2 cellular contexts compared by ENCODE assay signal in the genomic region with DNA sequence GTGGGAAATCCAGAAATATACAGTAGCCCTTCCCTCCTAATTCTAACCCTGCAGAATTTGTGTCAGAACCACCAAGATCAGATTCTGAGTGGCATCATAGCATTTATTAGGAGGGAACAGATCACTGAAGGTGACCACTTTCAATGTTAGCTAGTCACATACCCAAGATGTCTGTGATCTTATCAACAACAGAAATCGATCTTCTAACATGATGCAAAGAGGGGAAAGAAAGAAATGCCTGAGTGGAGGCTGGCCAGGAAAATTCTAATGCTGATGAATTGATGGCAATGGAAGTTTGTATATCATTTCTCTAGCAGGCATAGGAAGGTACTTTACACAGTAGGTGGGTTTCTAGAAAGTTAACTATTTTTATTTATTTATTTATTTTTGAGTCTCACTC.
TF ChIP-seq lines count a peak whose summit lies in the region.

No MANE protein-coding gene starts in this region.

TF ChIP-seq in GM23338, 12 proteins besides CTCF, POLR2A, EP300 and RAD21 (continued from another document):
- TF ChIP-seq, protein P1, sequence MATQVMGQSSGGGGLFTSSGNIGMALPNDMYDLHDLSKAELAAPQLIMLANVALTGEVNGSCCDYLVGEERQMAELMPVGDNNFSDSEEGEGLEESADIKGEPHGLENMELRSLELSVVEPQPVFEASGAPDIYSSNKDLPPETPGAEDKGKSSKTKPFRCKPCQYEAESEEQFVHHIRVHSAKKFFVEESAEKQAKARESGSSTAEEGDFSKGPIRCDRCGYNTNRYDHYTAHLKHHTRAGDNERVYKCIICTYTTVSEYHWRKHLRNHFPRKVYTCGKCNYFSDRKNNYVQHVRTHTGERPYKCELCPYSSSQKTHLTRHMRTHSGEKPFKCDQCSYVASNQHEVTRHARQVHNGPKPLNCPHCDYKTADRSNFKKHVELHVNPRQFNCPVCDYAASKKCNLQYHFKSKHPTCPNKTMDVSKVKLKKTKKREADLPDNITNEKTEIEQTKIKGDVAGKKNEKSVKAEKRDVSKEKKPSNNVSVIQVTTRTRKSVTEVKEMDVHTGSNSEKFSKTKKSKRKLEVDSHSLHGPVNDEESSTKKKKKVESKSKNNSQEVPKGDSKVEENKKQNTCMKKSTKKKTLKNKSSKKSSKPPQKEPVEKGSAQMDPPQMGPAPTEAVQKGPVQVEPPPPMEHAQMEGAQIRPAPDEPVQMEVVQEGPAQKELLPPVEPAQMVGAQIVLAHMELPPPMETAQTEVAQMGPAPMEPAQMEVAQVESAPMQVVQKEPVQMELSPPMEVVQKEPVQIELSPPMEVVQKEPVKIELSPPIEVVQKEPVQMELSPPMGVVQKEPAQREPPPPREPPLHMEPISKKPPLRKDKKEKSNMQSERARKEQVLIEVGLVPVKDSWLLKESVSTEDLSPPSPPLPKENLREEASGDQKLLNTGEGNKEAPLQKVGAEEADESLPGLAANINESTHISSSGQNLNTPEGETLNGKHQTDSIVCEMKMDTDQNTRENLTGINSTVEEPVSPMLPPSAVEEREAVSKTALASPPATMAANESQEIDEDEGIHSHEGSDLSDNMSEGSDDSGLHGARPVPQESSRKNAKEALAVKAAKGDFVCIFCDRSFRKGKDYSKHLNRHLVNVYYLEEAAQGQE (IDR thresholded peaks at IDR 0.05; ENCODE audit: unreplicated experiment), result no peak
- TF ChIP-seq, protein P2, sequence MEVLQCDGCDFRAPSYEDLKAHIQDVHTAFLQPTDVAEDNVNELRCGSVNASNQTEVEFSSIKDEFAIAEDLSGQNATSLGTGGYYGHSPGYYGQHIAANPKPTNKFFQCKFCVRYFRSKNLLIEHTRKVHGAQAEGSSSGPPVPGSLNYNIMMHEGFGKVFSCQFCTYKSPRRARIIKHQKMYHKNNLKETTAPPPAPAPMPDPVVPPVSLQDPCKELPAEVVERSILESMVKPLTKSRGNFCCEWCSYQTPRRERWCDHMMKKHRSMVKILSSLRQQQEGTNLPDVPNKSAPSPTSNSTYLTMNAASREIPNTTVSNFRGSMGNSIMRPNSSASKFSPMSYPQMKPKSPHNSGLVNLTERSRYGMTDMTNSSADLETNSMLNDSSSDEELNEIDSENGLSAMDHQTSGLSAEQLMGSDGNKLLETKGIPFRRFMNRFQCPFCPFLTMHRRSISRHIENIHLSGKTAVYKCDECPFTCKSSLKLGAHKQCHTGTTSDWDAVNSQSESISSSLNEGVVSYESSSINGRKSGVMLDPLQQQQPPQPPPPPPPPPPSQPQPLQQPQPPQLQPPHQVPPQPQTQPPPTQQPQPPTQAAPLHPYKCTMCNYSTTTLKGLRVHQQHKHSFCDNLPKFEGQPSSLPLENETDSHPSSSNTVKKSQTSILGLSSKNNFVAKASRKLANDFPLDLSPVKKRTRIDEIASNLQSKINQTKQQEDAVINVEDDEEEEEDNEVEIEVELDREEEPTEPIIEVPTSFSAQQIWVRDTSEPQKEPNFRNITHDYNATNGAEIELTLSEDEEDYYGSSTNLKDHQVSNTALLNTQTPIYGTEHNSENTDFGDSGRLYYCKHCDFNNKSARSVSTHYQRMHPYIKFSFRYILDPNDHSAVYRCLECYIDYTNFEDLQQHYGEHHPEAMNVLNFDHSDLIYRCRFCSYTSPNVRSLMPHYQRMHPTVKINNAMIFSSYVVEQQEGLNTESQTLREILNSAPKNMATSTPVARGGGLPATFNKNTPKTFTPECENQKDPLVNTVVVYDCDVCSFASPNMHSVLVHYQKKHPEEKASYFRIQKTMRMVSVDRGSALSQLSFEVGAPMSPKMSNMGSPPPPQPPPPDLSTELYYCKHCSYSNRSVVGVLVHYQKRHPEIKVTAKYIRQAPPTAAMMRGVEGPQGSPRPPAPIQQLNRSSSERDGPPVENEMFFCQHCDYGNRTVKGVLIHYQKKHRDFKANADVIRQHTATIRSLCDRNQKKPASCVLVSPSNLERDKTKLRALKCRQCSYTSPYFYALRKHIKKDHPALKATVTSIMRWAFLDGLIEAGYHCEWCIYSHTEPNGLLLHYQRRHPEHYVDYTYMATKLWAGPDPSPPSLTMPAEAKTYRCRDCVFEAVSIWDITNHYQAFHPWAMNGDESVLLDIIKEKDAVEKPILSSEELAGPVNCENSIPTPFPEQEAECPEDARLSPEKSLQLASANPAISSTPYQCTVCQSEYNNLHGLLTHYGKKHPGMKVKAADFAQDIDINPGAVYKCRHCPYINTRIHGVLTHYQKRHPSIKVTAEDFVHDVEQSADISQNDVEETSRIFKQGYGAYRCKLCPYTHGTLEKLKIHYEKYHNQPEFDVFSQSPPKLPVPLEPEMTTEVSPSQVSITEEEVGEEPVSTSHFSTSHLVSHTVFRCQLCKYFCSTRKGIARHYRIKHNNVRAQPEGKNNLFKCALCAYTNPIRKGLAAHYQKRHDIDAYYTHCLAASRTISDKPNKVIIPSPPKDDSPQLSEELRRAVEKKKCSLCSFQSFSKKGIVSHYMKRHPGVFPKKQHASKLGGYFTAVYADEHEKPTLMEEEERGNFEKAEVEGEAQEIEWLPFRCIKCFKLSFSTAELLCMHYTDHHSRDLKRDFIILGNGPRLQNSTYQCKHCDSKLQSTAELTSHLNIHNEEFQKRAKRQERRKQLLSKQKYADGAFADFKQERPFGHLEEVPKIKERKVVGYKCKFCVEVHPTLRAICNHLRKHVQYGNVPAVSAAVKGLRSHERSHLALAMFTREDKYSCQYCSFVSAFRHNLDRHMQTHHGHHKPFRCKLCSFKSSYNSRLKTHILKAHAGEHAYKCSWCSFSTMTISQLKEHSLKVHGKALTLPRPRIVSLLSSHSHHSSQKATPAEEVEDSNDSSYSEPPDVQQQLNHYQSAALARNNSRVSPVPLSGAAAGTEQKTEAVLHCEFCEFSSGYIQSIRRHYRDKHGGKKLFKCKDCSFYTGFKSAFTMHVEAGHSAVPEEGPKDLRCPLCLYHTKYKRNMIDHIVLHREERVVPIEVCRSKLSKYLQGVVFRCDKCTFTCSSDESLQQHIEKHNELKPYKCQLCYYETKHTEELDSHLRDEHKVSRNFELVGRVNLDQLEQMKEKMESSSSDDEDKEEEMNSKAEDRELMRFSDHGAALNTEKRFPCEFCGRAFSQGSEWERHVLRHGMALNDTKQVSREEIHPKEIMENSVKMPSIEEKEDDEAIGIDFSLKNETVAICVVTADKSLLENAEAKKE (CRISPR knock-in tag; IDR thresholded peaks at IDR 0.05), result no peak
- TF ChIP-seq ZNF114 (CRISPR knock-in tag; IDR thresholded peaks at IDR 0.05) (no peak), ETS1 (IDR thresholded peaks at IDR 0.05) (no peak), POLR2AphosphoS5 (IDR thresholded peaks at IDR 0.05; ENCODE audit: low read depth) (no peak), CREB1 (CRISPR knock-in tag; IDR thresholded peaks at IDR 0.05; ENCODE audit: low read depth) (no peak), ZNF331 (CRISPR knock-in tag; IDR thresholded peaks at IDR 0.05; ENCODE audit: low read depth) (no peak)

TF ChIP-seq in WTC11, 78 proteins besides CTCF, POLR2A, EP300 and RAD21 (continued from another document):
- TF ChIP-seq ZNF425 (CRISPR knock-in tag; conservative IDR thresholded peaks at IDR 0.05), result no peak
- no peak for TF ChIP-seq NFE2L1 (CRISPR knock-in tag; IDR thresholded peaks at IDR 0.05)
- no peak for TF ChIP-seq ZMAT4 (CRISPR knock-in tag; IDR thresholded peaks at IDR 0.05)
- no peak for TF ChIP-seq ESRRA (CRISPR knock-in tag; IDR thresholded peaks at IDR 0.05; ENCODE audit: borderline replicate concordance)
- no peak for TF ChIP-seq ZNF219 (CRISPR knock-in tag; IDR thresholded peaks at IDR 0.05; ENCODE audit: borderline replicate concordance)
- no peak for TF ChIP-seq TEAD4 (CRISPR knock-in tag; IDR thresholded peaks at IDR 0.05)
- no peak for TF ChIP-seq GRHL2 (CRISPR knock-in tag; IDR thresholded peaks at IDR 0.05; ENCODE audit: insufficient replicate concordance, severe bottlenecking)
- TF ChIP-seq HMGXB4 (CRISPR knock-in tag; IDR thresholded peaks at IDR 0.05), result no peak
- TF ChIP-seq, protein P3, sequence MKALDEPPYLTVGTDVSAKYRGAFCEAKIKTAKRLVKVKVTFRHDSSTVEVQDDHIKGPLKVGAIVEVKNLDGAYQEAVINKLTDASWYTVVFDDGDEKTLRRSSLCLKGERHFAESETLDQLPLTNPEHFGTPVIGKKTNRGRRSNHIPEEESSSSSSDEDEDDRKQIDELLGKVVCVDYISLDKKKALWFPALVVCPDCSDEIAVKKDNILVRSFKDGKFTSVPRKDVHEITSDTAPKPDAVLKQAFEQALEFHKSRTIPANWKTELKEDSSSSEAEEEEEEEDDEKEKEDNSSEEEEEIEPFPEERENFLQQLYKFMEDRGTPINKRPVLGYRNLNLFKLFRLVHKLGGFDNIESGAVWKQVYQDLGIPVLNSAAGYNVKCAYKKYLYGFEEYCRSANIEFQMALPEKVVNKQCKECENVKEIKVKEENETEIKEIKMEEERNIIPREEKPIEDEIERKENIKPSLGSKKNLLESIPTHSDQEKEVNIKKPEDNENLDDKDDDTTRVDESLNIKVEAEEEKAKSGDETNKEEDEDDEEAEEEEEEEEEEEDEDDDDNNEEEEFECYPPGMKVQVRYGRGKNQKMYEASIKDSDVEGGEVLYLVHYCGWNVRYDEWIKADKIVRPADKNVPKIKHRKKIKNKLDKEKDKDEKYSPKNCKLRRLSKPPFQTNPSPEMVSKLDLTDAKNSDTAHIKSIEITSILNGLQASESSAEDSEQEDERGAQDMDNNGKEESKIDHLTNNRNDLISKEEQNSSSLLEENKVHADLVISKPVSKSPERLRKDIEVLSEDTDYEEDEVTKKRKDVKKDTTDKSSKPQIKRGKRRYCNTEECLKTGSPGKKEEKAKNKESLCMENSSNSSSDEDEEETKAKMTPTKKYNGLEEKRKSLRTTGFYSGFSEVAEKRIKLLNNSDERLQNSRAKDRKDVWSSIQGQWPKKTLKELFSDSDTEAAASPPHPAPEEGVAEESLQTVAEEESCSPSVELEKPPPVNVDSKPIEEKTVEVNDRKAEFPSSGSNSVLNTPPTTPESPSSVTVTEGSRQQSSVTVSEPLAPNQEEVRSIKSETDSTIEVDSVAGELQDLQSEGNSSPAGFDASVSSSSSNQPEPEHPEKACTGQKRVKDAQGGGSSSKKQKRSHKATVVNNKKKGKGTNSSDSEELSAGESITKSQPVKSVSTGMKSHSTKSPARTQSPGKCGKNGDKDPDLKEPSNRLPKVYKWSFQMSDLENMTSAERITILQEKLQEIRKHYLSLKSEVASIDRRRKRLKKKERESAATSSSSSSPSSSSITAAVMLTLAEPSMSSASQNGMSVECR (CRISPR knock-in tag; IDR thresholded peaks at IDR 0.05; ENCODE audit: borderline replicate concordance), result no peak
- no peak for TF ChIP-seq HMGA2 (CRISPR knock-in tag; IDR thresholded peaks at IDR 0.05)
- no peak for TF ChIP-seq PREB (CRISPR knock-in tag; IDR thresholded peaks at IDR 0.05; ENCODE audit: borderline replicate concordance)
- TF ChIP-seq, protein P4, sequence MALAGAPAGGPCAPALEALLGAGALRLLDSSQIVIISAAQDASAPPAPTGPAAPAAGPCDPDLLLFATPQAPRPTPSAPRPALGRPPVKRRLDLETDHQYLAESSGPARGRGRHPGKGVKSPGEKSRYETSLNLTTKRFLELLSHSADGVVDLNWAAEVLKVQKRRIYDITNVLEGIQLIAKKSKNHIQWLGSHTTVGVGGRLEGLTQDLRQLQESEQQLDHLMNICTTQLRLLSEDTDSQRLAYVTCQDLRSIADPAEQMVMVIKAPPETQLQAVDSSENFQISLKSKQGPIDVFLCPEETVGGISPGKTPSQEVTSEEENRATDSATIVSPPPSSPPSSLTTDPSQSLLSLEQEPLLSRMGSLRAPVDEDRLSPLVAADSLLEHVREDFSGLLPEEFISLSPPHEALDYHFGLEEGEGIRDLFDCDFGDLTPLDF (CRISPR knock-in tag; IDR thresholded peaks at IDR 0.05), result no peak
TF ChIP-seq in WTC11: peak in this region for 0.
